ENCODE assay signal across 2 cellular contexts in the genomic region with DNA sequence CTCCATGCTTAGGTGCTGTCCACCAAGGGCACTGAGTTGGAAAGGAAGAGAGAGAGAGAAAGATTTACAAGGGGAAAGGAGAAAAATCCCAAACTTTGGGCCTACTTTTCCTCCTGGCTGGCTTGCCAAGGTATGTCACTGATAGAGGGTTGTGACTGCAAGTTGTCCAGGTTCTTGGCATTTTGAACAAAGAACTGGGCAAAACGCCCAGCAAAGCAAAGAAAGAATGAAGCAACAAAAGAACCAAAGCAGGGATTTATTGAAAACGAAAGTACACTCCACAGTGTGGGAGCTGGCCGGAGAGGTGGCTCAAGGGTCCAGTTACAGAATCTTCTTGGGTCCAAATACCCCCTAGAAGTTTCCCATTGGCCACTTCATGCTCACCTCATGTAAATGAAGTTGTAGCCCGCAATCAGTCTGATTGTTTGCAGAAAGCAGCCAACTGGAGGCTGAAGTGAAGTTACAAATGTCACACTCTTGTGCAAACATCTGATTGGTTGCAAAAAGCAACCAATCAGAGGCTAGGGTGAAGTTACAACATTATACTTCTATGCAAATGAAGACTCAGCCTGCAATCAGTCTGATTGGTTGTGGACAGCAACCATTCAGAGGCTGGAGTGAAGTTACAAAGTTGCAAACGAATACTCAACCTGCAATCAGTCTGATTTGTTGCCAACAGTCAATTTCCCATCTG.
TF ChIP-seq lines count a peak whose summit lies in the region.

No MANE protein-coding gene starts in this region.

TF ChIP-seq in IMR-90, 13 proteins besides CTCF, POLR2A, EP300 and RAD21:
- TF ChIP-seq NFE2L2 (IDR thresholded peaks at IDR 0.05; ENCODE audit: low read depth, low read length) (no peak), MXI1 (IDR thresholded peaks at IDR 0.05; ENCODE audit: borderline replicate concordance, low read depth, low read length) (no peak), BHLHE40 (IDR thresholded peaks at IDR 0.05; ENCODE audit: low read depth, low read length) (no peak), MAZ (IDR thresholded peaks at IDR 0.05; ENCODE audit: borderline replicate concordance, low read depth, low read length) (no peak), RCOR1 (IDR thresholded peaks at IDR 0.05; ENCODE audit: insufficient replicate concordance, low read length) (no peak), CEBPB (IDR thresholded peaks at IDR 0.05; ENCODE audit: low read depth, low read length) (no peak), MAFK (IDR thresholded peaks at IDR 0.05; ENCODE audit: low read depth, low read length) (no peak), CHD1 (IDR thresholded peaks at IDR 0.05; ENCODE audit: low read depth, low read length) (no peak), SMC3 (IDR thresholded peaks at IDR 0.05; ENCODE audit: low read depth, low read length) (no peak), FOS (IDR thresholded peaks at IDR 0.05; ENCODE audit: low read depth, low read length) (no peak), RFX5 (IDR thresholded peaks at IDR 0.05; ENCODE audit: low read depth, low read length) (no peak)
- TF ChIP-seq, protein P1, sequence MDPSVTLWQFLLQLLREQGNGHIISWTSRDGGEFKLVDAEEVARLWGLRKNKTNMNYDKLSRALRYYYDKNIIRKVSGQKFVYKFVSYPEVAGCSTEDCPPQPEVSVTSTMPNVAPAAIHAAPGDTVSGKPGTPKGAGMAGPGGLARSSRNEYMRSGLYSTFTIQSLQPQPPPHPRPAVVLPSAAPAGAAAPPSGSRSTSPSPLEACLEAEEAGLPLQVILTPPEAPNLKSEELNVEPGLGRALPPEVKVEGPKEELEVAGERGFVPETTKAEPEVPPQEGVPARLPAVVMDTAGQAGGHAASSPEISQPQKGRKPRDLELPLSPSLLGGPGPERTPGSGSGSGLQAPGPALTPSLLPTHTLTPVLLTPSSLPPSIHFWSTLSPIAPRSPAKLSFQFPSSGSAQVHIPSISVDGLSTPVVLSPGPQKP (IDR thresholded peaks at IDR 0.05; ENCODE audit: borderline replicate concordance, low read depth, low read length) = no peak
- TF ChIP-seq, protein P2, sequence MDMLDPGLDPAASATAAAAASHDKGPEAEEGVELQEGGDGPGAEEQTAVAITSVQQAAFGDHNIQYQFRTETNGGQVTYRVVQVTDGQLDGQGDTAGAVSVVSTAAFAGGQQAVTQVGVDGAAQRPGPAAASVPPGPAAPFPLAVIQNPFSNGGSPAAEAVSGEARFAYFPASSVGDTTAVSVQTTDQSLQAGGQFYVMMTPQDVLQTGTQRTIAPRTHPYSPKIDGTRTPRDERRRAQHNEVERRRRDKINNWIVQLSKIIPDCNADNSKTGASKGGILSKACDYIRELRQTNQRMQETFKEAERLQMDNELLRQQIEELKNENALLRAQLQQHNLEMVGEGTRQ (IDR thresholded peaks at IDR 0.05; ENCODE audit: low read depth, low read length) = no peak

TF ChIP-seq in HepG2, 621 proteins besides CTCF, POLR2A, EP300 and RAD21:
- TF ChIP-seq ZNF20 (CRISPR knock-in tag; IDR thresholded peaks at IDR 0.05) (peak; percentile 93; the same call in 1 of the 2 replicates), POGZ (CRISPR knock-in tag; IDR thresholded peaks at IDR 0.05) (no peak), ZNF329 (CRISPR knock-in tag; IDR thresholded peaks at IDR 0.05; ENCODE audit: low read depth) (no peak), ZNF879 (CRISPR knock-in tag; IDR thresholded peaks at IDR 0.05) (no peak)
